2 cellular contexts compared by ENCODE assay signal in the genomic region with DNA sequence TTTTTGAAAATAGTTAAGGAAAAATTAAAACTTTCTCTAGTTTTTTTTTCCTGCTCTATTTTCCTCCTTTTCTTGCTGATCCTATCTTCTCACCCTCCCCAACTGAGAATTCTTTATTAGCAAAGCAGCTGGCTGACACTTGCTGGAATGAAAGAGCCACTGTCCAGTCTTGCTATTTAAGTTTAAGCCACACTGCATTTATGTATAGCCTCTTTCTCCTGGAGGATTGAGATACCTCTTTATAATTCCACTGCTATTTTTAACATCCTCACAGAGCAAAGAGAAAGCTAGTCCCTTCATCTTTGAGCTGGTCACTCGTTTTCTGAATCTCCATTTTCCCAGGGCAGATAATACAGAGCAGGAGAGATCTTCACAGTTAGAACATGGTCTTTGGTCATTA.
TF ChIP-seq lines count a peak whose summit lies in the region.

No MANE protein-coding gene starts in this region.

TF ChIP-seq in SK-N-SH, 30 proteins besides CTCF, POLR2A, EP300 and RAD21 (continued from another document):
- TF ChIP-seq, protein P1, sequence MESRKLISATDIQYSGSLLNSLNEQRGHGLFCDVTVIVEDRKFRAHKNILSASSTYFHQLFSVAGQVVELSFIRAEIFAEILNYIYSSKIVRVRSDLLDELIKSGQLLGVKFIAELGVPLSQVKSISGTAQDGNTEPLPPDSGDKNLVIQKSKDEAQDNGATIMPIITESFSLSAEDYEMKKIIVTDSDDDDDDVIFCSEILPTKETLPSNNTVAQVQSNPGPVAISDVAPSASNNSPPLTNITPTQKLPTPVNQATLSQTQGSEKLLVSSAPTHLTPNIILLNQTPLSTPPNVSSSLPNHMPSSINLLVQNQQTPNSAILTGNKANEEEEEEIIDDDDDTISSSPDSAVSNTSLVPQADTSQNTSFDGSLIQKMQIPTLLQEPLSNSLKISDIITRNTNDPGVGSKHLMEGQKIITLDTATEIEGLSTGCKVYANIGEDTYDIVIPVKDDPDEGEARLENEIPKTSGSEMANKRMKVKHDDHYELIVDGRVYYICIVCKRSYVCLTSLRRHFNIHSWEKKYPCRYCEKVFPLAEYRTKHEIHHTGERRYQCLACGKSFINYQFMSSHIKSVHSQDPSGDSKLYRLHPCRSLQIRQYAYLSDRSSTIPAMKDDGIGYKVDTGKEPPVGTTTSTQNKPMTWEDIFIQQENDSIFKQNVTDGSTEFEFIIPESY (IDR thresholded peaks at IDR 0.05; ENCODE audit: borderline replicate concordance, low read depth), result no peak
- no peak for TF ChIP-seq YY1 (IDR thresholded peaks at IDR 0.05; ENCODE audit: low read depth)
- TF ChIP-seq POLR2AphosphoS5 (IDR thresholded peaks at IDR 0.05; ENCODE audit: low read depth, low read length), result no peak
- no peak for TF ChIP-seq MEF2A (IDR thresholded peaks at IDR 0.05; ENCODE audit: borderline replicate concordance, low read depth)
- no peak for TF ChIP-seq TEAD4 (IDR thresholded peaks at IDR 0.05; ENCODE audit: borderline replicate concordance, insufficient read depth)

TF ChIP-seq in SK-N-SH treated with all-trans-retinoic acid at 6 μM for 48 hours, 23 proteins besides CTCF, POLR2A, EP300 and RAD21 (continued from another document):
- TF ChIP-seq, protein P2, sequence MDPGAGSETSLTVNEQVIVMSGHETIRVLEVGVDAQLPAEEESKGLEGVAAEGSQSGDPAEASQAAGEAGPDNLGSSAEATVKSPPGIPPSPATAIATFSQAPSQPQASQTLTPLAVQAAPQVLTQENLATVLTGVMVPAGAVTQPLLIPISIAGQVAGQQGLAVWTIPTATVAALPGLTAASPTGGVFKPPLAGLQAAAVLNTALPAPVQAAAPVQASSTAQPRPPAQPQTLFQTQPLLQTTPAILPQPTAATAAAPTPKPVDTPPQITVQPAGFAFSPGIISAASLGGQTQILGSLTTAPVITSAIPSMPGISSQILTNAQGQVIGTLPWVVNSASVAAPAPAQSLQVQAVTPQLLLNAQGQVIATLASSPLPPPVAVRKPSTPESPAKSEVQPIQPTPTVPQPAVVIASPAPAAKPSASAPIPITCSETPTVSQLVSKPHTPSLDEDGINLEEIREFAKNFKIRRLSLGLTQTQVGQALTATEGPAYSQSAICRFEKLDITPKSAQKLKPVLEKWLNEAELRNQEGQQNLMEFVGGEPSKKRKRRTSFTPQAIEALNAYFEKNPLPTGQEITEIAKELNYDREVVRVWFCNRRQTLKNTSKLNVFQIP (CRISPR knock-in tag; IDR thresholded peaks at IDR 0.05; ENCODE audit: borderline replicate concordance, low read depth), result no peak
- no peak for TF ChIP-seq ZC3H10 (CRISPR knock-in tag; IDR thresholded peaks at IDR 0.05)
